6 cellular contexts compared by ENCODE assay signal in the genomic region with DNA sequence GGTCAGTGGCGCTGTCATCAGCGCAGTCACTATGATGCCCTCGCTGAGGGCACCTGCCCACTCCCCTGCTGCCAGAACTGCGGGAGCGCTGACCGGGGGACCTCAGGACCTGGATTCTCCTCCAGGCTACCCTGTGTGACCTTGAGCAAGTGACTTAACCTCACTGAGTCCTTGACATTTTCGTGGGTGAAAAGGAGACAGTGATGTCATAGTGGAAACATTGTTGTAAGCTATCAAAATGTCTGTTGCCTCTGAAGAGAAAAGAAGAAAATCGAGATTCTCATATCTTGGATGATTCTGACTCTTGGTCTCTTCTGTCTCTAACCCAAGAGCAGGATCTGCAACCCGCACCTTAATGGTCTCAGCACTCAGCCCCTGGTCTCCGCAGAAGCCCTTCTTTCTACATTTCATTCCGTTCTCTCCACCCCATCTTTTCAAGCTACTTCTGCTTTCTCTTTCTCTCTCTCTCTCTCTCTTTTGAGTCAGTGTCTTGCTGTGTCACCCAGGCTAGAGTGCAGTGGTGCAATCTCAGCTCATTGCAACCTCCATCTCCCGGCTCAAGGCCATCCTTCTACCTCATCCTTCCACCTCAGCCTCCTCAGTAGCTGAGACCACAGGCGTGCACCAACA. TPM values are rescaled to one million over a fixed set of nuclear protein-coding genes. Genes with fewer than 3 reads are reported as not detected.
DNase-seq lines count a peak whose midpoint lies in the region; ATAC-seq and TF ChIP-seq lines count a peak whose summit lies in the region.

No MANE protein-coding gene starts in this region.

- DNase-seq in CD8-positive, alpha-beta memory T cell, result peak in 3 of 5 donors; percentile 69 to 75 (median 70)
- no peak for DNase-seq in WERI-Rb-1
- peak; percentile 64 for DNase-seq in right atrium auricular region (ENCODE audit: low spot score)
- no peak for DNase-seq in testis
- no peak for DNase-seq in DMS 273 treated with DMSO at 0.1 percent for 48 hours (lab: John Stamatoyannopoulos, UW)

- peak overlapping the region; percentile 84 to 90 (median 88) for H3K4me3 Mint-ChIP-seq in CD8-positive, alpha-beta memory T cell

- H3K4me1 ChIP-seq in CD8-positive, alpha-beta memory T cell (ENCODE audit: insufficient read depth, low read length), result peaks cover 30% of the 10 kb centered on the region
- H3K4me1 ChIP-seq in right atrium auricular region (peaks cover 0 to 37% of the 10 kb centered on the region in 2 donors), testis (peaks cover 15% of the 10 kb centered on the region)

- intact Hi-C loops in testis (cut with DNase I; ENCODE audit: low total_unique reads), result no loop called here

- no peaks in the 10 kb centered on the region for H3K27me3 ChIP-seq in CD8-positive, alpha-beta memory T cell (ENCODE audit: insufficient read depth, low read length, poor library complexity, severe bottlenecking)
- H3K27me3 ChIP-seq in WERI-Rb-1 (ENCODE audit: insufficient read depth, low read depth, severe bottlenecking) (peaks cover 3% of the 10 kb centered on the region), right atrium auricular region (no peaks in the 10 kb centered on the region), testis (no peaks in the 10 kb centered on the region)

- TF ChIP-seq POLR2A in testis (IDR thresholded peaks at IDR 0.05), result no peak

- WGBS in testis, 2 donors, result 12 to 17% methylated on average over 10 to 13 of the region's 13 CpGs

- peaks cover 37 to 43% (median 38%) of the 10 kb centered on the region in 3 donors for H3K4me1 Mint-ChIP-seq in CD8-positive, alpha-beta memory T cell

- peaks cover 23% of the 10 kb centered on the region for H3K36me3 ChIP-seq in CD8-positive, alpha-beta memory T cell (ENCODE audit: insufficient read depth, low read length)
- H3K36me3 ChIP-seq in WERI-Rb-1 (peaks cover 20% of the 10 kb centered on the region), right atrium auricular region (peaks cover 5% of the 10 kb centered on the region), testis (ENCODE audit: low read depth, missing control alignments) (no peaks in the 10 kb centered on the region)

- TF ChIP-seq CTCF in WERI-Rb-1 (IDR thresholded peaks at IDR 0.05; ENCODE audit: low read depth, low read length) (no peak), right atrium auricular region (IDR thresholded peaks at IDR 0.05) (no peak), testis (IDR thresholded peaks at IDR 0.05) (no peak)

- CTCF ChIA-PET in CD8-positive, alpha-beta memory T cell (lab: Charles Lee), result interaction anchor here (0.7 to 12.3 kb wide), 14 partner anchors 10 to 134 kb away, joined by 3 to 136 read pairs (median 4); a partner anchor contains a TSS

- ATAC-seq in HG02840 (IDR thresholded peaks at IDR 0.05; ENCODE audit: low FRiP score, unreplicated experiment), result peak; percentile 8

- peaks cover 0 to 4% of the 10 kb centered on the region in 2 donors for H3K27me3 Mint-ChIP-seq in CD8-positive, alpha-beta memory T cell

- H3K27ac ChIP-seq in CD8-positive, alpha-beta memory T cell (ENCODE audit: low read depth, low read length), result peak overlapping the region; percentile 95
- H3K27ac ChIP-seq in WERI-Rb-1 (no peak overlapping the region; the same call in 1 of the 2 replicates), right atrium auricular region (peak overlapping the region; percentile 74 to 89), testis (no peak overlapping the region)

- peaks cover 4 to 44% (median 21%) of the 10 kb centered on the region in 3 donors for H3K36me3 Mint-ChIP-seq in CD8-positive, alpha-beta memory T cell

- H3K4me3 ChIP-seq in CD8-positive, alpha-beta memory T cell (ENCODE audit: low read length), result peak overlapping the region; percentile 99
- H3K4me3 ChIP-seq in WERI-Rb-1 (ENCODE audit: low read depth, low read length) (peak overlapping the region; percentile 66), right atrium auricular region (peak overlapping the region; percentile 62 to 68), testis (peak overlapping the region; percentile 42 to 67)

- no peaks in the 10 kb centered on the region for H3K9me3 Mint-ChIP-seq in CD8-positive, alpha-beta memory T cell

- POLR2A ChIA-PET in CD8-positive, alpha-beta memory T cell (lab: Charles Lee), result interaction anchor here (0.6 to 11.9 kb wide), 17 partner anchors 9 to 133 kb away, joined by 3 to 164 read pairs (median 5); a partner anchor contains a TSS

- no peaks in the 10 kb centered on the region for H3K9me3 ChIP-seq in CD8-positive, alpha-beta memory T cell (ENCODE audit: low read length)
- H3K9me3 ChIP-seq in WERI-Rb-1 (ENCODE audit: severe bottlenecking) (no peaks in the 10 kb centered on the region), right atrium auricular region (no peaks in the 10 kb centered on the region), testis (no peaks in the 10 kb centered on the region)

- H3K27ac Mint-ChIP-seq in CD8-positive, alpha-beta memory T cell, result peak overlapping the region; percentile 91 to 100 (median 96)

RNA-seq across cellular contexts. Expression of a gene that starts 1.0 kb away (rescaled TPM):
- 100 to 1,000 TPM; 175 to 178 TPM for total RNA-seq in CD8-positive, alpha-beta memory T cell
- polyA plus RNA-seq in CD8-positive, alpha-beta memory T cell, result 234 TPM
- 100 to 1,000 TPM in 1 of 2 donors, 10 to 100 TPM in 1; 51.7 to 159 TPM for total RNA-seq in right atrium auricular region
- 10 to 100 TPM; 27.0 to 47.6 TPM for total RNA-seq in testis
- 90.0 TPM for polyA plus RNA-seq in testis (ENCODE audit: insufficient read depth, low read depth, low replicate concordance)

RNA-seq across cellular contexts. Expression of a gene that starts 1.7 kb away (rescaled TPM):
- not detected for total RNA-seq in CD8-positive, alpha-beta memory T cell
- polyA plus RNA-seq in CD8-positive, alpha-beta memory T cell, result not detected
- total RNA-seq in right atrium auricular region (not detected), testis (under 1 TPM in 1 of 2 donors, not detected in 1; 0.25 TPM)
- polyA plus RNA-seq in testis (ENCODE audit: insufficient read depth, low read depth, low replicate concordance), result 1.6 TPM

RNA-seq across cellular contexts. Expression of a gene that starts 9.4 kb away (rescaled TPM):
- 10 to 100 TPM; 23.0 to 26.1 TPM for total RNA-seq in CD8-positive, alpha-beta memory T cell
- polyA plus RNA-seq in CD8-positive, alpha-beta memory T cell, result 18.6 TPM
- 1 to 10 TPM; 7.0 to 9.0 TPM for total RNA-seq in right atrium auricular region
- total RNA-seq in testis, result 10 to 100 TPM; 29.1 to 32.6 TPM
- polyA plus RNA-seq in testis (ENCODE audit: insufficient read depth, low read depth, low replicate concordance), result 63.0 TPM

RNA-seq across cellular contexts. Expression of a gene that starts 9.5 kb away (rescaled TPM):
- total RNA-seq in CD8-positive, alpha-beta memory T cell, result 1 to 10 TPM; 2.6 to 3.5 TPM
- polyA plus RNA-seq in CD8-positive, alpha-beta memory T cell, result 0.99 TPM
- 1 to 10 TPM; 1.8 to 3.4 TPM for total RNA-seq in right atrium auricular region
- 100 to 1,000 TPM in 1 of 2 donors, 10 to 100 TPM in 1; 70.9 to 109 TPM for total RNA-seq in testis
- 224 TPM for polyA plus RNA-seq in testis (ENCODE audit: insufficient read depth, low read depth, low replicate concordance)

RNA-seq across cellular contexts. Expression of a gene that starts 24.5 kb away (rescaled TPM):
- 10 to 100 TPM; 48.5 to 56.4 TPM for total RNA-seq in CD8-positive, alpha-beta memory T cell
- 5.9 TPM for polyA plus RNA-seq in CD8-positive, alpha-beta memory T cell
- total RNA-seq in right atrium auricular region (10 to 100 TPM; 33.3 to 38.7 TPM), testis (100 to 1,000 TPM; 139 to 149 TPM)
- 152 TPM for polyA plus RNA-seq in testis (ENCODE audit: insufficient read depth, low read depth, low replicate concordance)

Comparison
In these comparisons a context has a peak if more than half of its experiments do, and no peak if none do; other contexts are left out.
1. DNase-seq: peak in CD8-positive, alpha-beta memory T cell (3 of 5) and right atrium auricular region (single experiment); none in WERI-Rb-1 (single experiment), testis (single experiment) and DMS 273 treated with DMSO at 0.1 percent for 48 hours (single experiment).
2. H3K27ac ChIP-seq: peak in CD8-positive, alpha-beta memory T cell (single experiment) and right atrium auricular region (2 of 2); none in WERI-Rb-1 (single experiment) and testis (0 of 2).
3. Peak in every context shown above with its lines, with median percentiles within 50 percentile points of each other: H3K4me3 ChIP-seq.